ENCODE assay signal across 10 cellular contexts in the genomic region with DNA sequence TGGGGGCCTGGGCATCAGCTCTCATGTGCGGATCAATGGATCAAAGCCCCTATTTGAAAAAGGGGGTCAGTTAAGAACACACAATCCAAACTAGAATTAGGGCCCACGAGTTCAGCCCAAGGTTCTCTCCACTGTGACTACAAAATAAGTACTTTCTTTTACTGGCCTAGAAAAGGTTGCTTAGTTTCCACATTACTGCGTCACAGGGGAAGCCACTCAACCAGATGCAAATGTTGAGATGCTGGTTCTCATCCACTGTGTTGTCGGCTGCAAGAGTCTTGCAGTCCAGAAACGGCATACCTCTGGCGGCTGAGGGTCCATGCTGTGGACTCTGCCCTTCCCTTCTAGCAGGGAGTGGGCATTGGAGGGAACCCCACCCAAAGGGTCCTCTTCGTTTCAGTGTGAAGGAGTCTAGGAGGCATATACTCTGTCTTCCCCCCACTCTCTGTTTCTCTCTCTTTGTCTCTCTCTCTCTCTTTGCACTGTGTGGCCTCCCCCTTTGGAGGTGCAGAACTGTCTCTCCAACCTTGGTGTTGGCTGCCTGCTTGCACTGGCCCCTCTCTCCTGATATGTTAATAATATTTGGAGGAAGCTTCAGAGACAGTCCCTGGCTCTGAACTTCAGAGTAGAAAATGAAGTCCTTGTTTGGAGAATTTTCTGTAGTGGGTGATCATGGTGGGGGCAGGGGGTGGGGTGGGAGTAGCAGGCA.
DNase-seq lines count a peak whose midpoint lies in the region; ATAC-seq and TF ChIP-seq lines count a peak whose summit lies in the region.
"Had no signal": no experiment of that assay in that cellular context is flagged by ENCODE, and none has a peak within 500 bp of the region (broad histone marks: within the 10 kb centered on the region; RNA-seq: fewer than 3 reads in every experiment).

No MANE protein-coding gene starts in this region.

- peaks cover 2 to 4% (median 4%) of the 10 kb centered on the region in 3 donors for H3K27me3 Mint-ChIP-seq in immature natural killer cell (ENCODE audit: low read depth in 3 of 3)

- H3K9me3 ChIP-seq in adipocyte (ENCODE audit: control insufficient read depth, low read length) (peaks cover 1% of the 10 kb centered on the region), psoas muscle (no peaks in the 10 kb centered on the region)

- H3K36me3 ChIP-seq in ACC112 (ENCODE audit: insufficient read depth, low read length), result 0 out of 2 replicates have a peak, but pooled peaks cover 1% of the 10 kb centered on the region
- H3K36me3 ChIP-seq in adipocyte (ENCODE audit: control insufficient read depth, insufficient read depth, low read length, severe bottlenecking), result peaks cover 34% of the 10 kb centered on the region
- peaks cover 4 to 5% of the 10 kb centered on the region in 2 donors for H3K36me3 ChIP-seq in psoas muscle (ENCODE audit: insufficient read depth in 1 of 2, low read depth in 1 of 2)

- H3K27ac ChIP-seq in ACC112 (ENCODE audit: low read depth, low read length) (peak overlapping the region; percentile 98), psoas muscle (peak overlapping the region; percentile 91)

- ATAC-seq in psoas muscle, result peak in 1 of 4 donors; percentile 7

- TF ChIP-seq CTCF in psoas muscle (IDR thresholded peaks at IDR 0.05), result no peak

- peaks cover 14% of the 10 kb centered on the region for H3K79me2 ChIP-seq in ACC112 (ENCODE audit: control insufficient read depth, insufficient read depth, low read length, unreplicated experiment)

- DNase-seq in adipocyte (ENCODE audit: low read depth), result no peak
- no peak for DNase-seq in immature natural killer cell
- no peak for DNase-seq in psoas muscle
- DNase-seq in foreskin melanocyte, result no peak
- DNase-seq in glomerular visceral epithelial cell (ENCODE audit: extremely low spot score), result no peak
- DNase-seq in HUDEP-2 (lab: John Stamatoyannopoulos, UW; ENCODE audit: unreplicated experiment in 76 of 76), result no peak
- no peak for DNase-seq in NCI-H146 treated with DMSO at 0.1 percent for 48 hours (lab: John Stamatoyannopoulos, UW; ENCODE audit: unreplicated experiment)
- DNase-seq: activated CD4-positive, alpha-beta T cell treated with anti-CD3 and anti-CD28 coated beads, Interleukin-2, amount 50 U/mL, for 48 hours; SIG-M5 had no signal

- H3K9me3 Mint-ChIP-seq in immature natural killer cell, result no peaks in the 10 kb centered on the region

- peak overlapping the region; percentile 89 for H3K9ac ChIP-seq in adipocyte (ENCODE audit: low read length)

- H3K27me3 ChIP-seq in ACC112 (ENCODE audit: insufficient read depth, low read length) (no peaks in the 10 kb centered on the region), adipocyte (replicated peaks; ENCODE audit: control insufficient read depth, insufficient read depth, low read length) (no peaks in the 10 kb centered on the region), psoas muscle (ENCODE audit: insufficient read depth in 3 of 3, low read length in 2 of 3) (no peaks in the 10 kb centered on the region)

- H3K4me1 ChIP-seq in ACC112 (ENCODE audit: control insufficient read depth, insufficient read depth, low read length, unreplicated experiment) (peaks cover 73% of the 10 kb centered on the region), adipocyte (ENCODE audit: control insufficient read depth, insufficient read depth, low read length) (peaks cover 85% of the 10 kb centered on the region), psoas muscle (peaks cover 96% of the 10 kb centered on the region)

- no peak overlapping the region for H2AFZ ChIP-seq in ACC112 (ENCODE audit: low read length, unreplicated experiment)

- H3K4me1 Mint-ChIP-seq in immature natural killer cell, result peaks cover 54 to 83% of the 10 kb centered on the region in 2 donors

- H3K4me3 ChIP-seq in ACC112 (ENCODE audit: low read depth, low read length) (no peak overlapping the region), adipocyte (ENCODE audit: low read length) (peak overlapping the region; percentile 15), psoas muscle (no peak overlapping the region)

- intact Hi-C loops in psoas muscle (cut with DNase I), result loop anchor here in 1 of 2 donors (2.0 to 5.0 kb wide), 3 partner anchors 14 to 140 kb away; partner anchors contain the start of gene ZBTB16

- H3K4me3 Mint-ChIP-seq in immature natural killer cell, result peak overlapping the region in 1 of 5 donors; percentile 20

- peaks cover 0 to 8% (median 1%) of the 10 kb centered on the region in 3 donors for H3K36me3 Mint-ChIP-seq in immature natural killer cell

- WGBS in psoas muscle, 3 donors, result 30 to 59% (median 41%) methylated on average over 7 of the region's 7 CpGs

- H3K27ac Mint-ChIP-seq in immature natural killer cell, result peak overlapping the region; percentile 71 to 93 (median 89)
